In the genomic region with DNA sequence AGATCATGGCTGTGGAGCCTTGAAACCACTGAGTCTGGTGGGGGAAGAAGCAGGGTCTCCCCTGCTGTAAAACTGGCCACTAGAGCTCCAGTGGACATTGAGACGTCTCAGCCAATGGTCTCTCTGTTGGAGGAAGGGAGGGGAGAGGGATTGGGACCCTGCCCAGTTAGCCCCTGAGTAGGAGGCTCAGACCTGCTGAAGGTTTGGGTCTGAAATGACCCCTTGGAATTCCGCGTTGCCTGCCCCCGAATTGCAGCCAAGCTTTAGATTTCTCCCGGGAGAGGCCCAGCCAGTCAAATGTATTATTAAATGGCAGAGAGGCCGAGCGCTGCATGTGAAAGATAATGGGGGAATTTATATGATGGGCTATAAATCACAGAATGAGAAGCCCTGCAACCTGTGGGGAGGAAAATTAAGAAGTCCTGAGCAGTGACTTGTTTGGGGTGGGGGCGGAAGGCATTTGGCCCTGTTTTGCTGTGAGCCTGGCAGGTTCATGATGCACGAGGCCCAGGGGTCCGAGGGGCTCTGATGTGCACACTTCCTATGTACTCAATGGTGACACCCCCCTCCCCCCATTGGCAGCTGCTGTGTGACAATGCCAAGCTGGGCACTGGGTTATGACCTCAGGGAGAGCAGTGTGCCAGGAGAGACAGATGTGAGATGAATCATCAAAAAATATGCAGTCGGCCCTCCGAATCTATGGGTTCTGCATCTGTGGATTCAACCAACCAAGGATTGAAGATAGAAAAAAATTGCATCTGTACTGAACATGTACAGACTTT, we compare ENCODE assay signal across 12 cellular contexts. TPM values are rescaled to one million over a fixed set of nuclear protein-coding genes. Genes with fewer than 3 reads are reported as not detected.
DNase-seq lines count a peak whose midpoint lies in the region; ATAC-seq and TF ChIP-seq lines count a peak whose summit lies in the region.
"Had no signal": no experiment of that assay in that cellular context is flagged by ENCODE, and none has a peak within 500 bp of the region (broad histone marks: within the 10 kb centered on the region; RNA-seq: fewer than 3 reads in every experiment).

No MANE protein-coding gene starts in this region.

- DNase-seq in A673 (ENCODE audit: low spot score) = peak; percentile 41
- DNase-seq in HT-29 (ENCODE audit: low spot score) = peak; percentile 26
- peak in 48 of 58 donors; percentile 15 to 88 (median 65) for DNase-seq in anterior cingulate cortex (lab: John Stamatoyannopoulos, UW)
- DNase-seq in left lobe of liver (ENCODE audit: low spot score) = no peak
- no peak for DNase-seq in activated CD4-positive, CD25-positive, alpha-beta regulatory T cell (lab: John Stamatoyannopoulos, UW)
- no peak for DNase-seq in omental fat pad (ENCODE audit: low spot score)
- DNase-seq: activated naive CD4-positive, alpha-beta T cell treated with anti-CD3 and anti-CD28 coated beads, Interleukin-2, amount 10 ng/mL, durations not matched to agents 7 days and 5 days; natural killer cell; NCI-H510A had no signal

- no peak overlapping the region for H3K4me3 ChIP-seq in A673 (ENCODE audit: low read depth, low read length, poor library complexity, severe bottlenecking)

- CTCF ChIA-PET in A673 (lab: Charles Lee) = interaction anchor here (1.1 kb wide), 1 partner anchor 47 kb away, joined by 3 read pairs; no protein-coding TSS in a partner anchor

- H3K27me3 ChIP-seq in A673 (replicated peaks; ENCODE audit: insufficient read depth, low read depth, low read length, poor library complexity) = no peaks in the 10 kb centered on the region

- POLR2A ChIA-PET in A673 (lab: Charles Lee; ENCODE audit: low non-redundant PET) = no interaction called here

- H3K27ac ChIP-seq in A673 (ENCODE audit: low read depth, low read length, poor library complexity, severe bottlenecking) = no peak overlapping the region
- H3K27ac ChIP-seq: HL-60 had no signal

- no peaks in the 10 kb centered on the region for H3K4me1 ChIP-seq in A673 (ENCODE audit: insufficient read depth, low read length, poor library complexity, severe bottlenecking)

- no peaks in the 10 kb centered on the region for H3K36me3 ChIP-seq in A673 (ENCODE audit: insufficient read depth, low read length, poor library complexity, severe bottlenecking)

- intact Hi-C loops in A673 (cut with micrococcal nuclease; ENCODE audit: unreplicated experiment) = loop anchor here (5.0 kb wide), 1 partner anchor 355 kb away; no protein-coding TSS in a partner anchor

- no peaks in the 10 kb centered on the region for H3K9me3 ChIP-seq in A673 (ENCODE audit: low read depth, low read length, poor library complexity, severe bottlenecking)

- TF ChIP-seq CTCF in A673 (conservative IDR thresholded peaks at IDR 0.05; ENCODE audit: low read depth, low read length) (no peak), omental fat pad (IDR thresholded peaks at IDR 0.05) (no peak)

- peak; percentile 43 for ATAC-seq in left lobe of liver
- ATAC-seq in GM18519 (IDR thresholded peaks at IDR 0.05; ENCODE audit: low FRiP score, unreplicated experiment) = no peak
- no peak for ATAC-seq in omental fat pad (ENCODE audit: low FRiP score)
- ATAC-seq in GM21515 (IDR thresholded peaks at IDR 0.05; ENCODE audit: unreplicated experiment) = no peak
- ATAC-seq: natural killer cell had no signal

- BruUV-seq in A673 (replicated peaks; lab: Mats Ljungman, UMichigan) = no TSS peak

RNA-seq across cellular contexts. Expression of gene DAB2IP, which starts 13.8 kb away (rescaled TPM):
- total RNA-seq in A673 (2021) (34.5 and 44.5 TPM in 2 replicates), left lobe of liver (27.3 TPM), omental fat pad (10 to 100 TPM; 19.2 to 45.4 (median 34.8) TPM)
- total RNA-seq in HT-29 (2014; rRNA removed; shearing (Covaris generic)) = 47.4 and 58.1 TPM in 2 replicates

Comparison
In these comparisons a context has a peak if more than half of its experiments do, and no peak if none do; other contexts are left out.
1. DNase-seq: peak in A673 (single experiment), HT-29 (single experiment) and anterior cingulate cortex (48 of 58); none in left lobe of liver (single experiment), activated CD4-positive, CD25-positive, alpha-beta regulatory T cell (0 of 4) and omental fat pad (single experiment).